8 cellular contexts compared by ENCODE assay signal in genomic region chr10:120942806-120943413, GRCh38.
A peak's percentile ranks its signal among the peaks of the same experiment; 100 is the strongest.
DNase-seq lines count a peak whose midpoint lies in the region; ATAC-seq, FAIRE-seq and TF ChIP-seq lines count a peak whose summit lies in the region.

No MANE protein-coding gene starts in this region.

- TF ChIP-seq CTCF in pancreas (IDR thresholded peaks at IDR 0.05): peak; percentile 74 to 86 (median 78)
- TF ChIP-seq CTCF in tibial nerve (IDR thresholded peaks at IDR 0.05): peak; percentile 74 to 92 (median 84)

- 13 to 14% methylated on average over 23 of the region's 23 CpGs for WGBS in pancreas, 2 donors
- WGBS in tibial nerve, 2 donors: 18 to 21% methylated on average over 16 to 22 of the region's 23 CpGs

- ATAC-seq in GM21717 (IDR thresholded peaks at IDR 0.05; ENCODE audit: unreplicated experiment) (peak; percentile 96), pancreas (peak; percentile 85 to 94 (median 94))

- no peaks in the 10 kb centered on the region for H3K27me3 ChIP-seq in SJSA1 (replicated peaks)
- H3K27me3 ChIP-seq in pancreas: no peaks in the 10 kb centered on the region
- no peaks in the 10 kb centered on the region for H3K27me3 ChIP-seq in tibial nerve

- H3K4me3 ChIP-seq in SJSA1: no peak overlapping the region
- peak overlapping the region in 1 of 4 donors; percentile 22 for H3K4me3 ChIP-seq in pancreas
- H3K4me3 ChIP-seq in tibial nerve: no peak overlapping the region

- no peak for TF ChIP-seq EP300 in tibial nerve (IDR thresholded peaks at IDR 0.05)

- FAIRE-seq in frontal cortex (lab: Jason Lieb, UNC) (peak; percentile 44), pancreas (lab: Jason Lieb, UNC) (no peak)

- DNase-seq in DMS79 treated with DMSO at 0.1 percent for 48 hours (lab: John Stamatoyannopoulos, UW) (peak; percentile 55), Kasumi-1 (lab: John Stamatoyannopoulos, UW) (peak; percentile 94), SJSA1 (ENCODE audit: low read depth in 1 of 2, low spot score in 2 of 2) (peak; percentile 56 to 69), activated gamma-delta T cell treated with Interleukin-2 at 50 U/mL for 16 hours (peak; percentile 63), frontal cortex (ENCODE audit: low spot score in 2 of 2) (peak; percentile 65 to 83), pancreas (peak; percentile 61 to 93 (median 82)), tibial nerve (ENCODE audit: low spot score in 2 of 2) (peak; percentile 71 to 84)

- no peak for TF ChIP-seq POLR2A in tibial nerve (IDR thresholded peaks at IDR 0.05)

- H3K36me3 ChIP-seq in SJSA1: no peaks in the 10 kb centered on the region
- H3K36me3 ChIP-seq in pancreas: no peaks in the 10 kb centered on the region
- no peaks in the 10 kb centered on the region for H3K36me3 ChIP-seq in tibial nerve

- intact Hi-C loops in pancreas (cut with DNase I): loop anchor here in 2 of 3 donors (5.0 to 10.0 kb wide), 4 partner anchors 662 to 952 kb away; no protein-coding TSS in a partner anchor

- no peak overlapping the region for H3K27ac ChIP-seq in SJSA1
- H3K27ac ChIP-seq in pancreas: no peak overlapping the region
- H3K27ac ChIP-seq in tibial nerve: no peak overlapping the region

- H3K4me1 ChIP-seq in SJSA1 (replicated peaks): 0 out of 2 replicates have a peak, but pooled peaks cover 6% of the 10 kb centered on the region
- H3K4me1 ChIP-seq in pancreas: no peaks in the 10 kb centered on the region
- peaks cover 0 to 9% (median 0%) of the 10 kb centered on the region in 4 donors for H3K4me1 ChIP-seq in tibial nerve

- no peaks in the 10 kb centered on the region for H3K9me3 ChIP-seq in SJSA1 (replicated peaks)
- H3K9me3 ChIP-seq in pancreas: no peaks in the 10 kb centered on the region
- H3K9me3 ChIP-seq in tibial nerve: no peaks in the 10 kb centered on the region
